ENCODE assay signal across 24 cellular contexts in the genomic region with DNA sequence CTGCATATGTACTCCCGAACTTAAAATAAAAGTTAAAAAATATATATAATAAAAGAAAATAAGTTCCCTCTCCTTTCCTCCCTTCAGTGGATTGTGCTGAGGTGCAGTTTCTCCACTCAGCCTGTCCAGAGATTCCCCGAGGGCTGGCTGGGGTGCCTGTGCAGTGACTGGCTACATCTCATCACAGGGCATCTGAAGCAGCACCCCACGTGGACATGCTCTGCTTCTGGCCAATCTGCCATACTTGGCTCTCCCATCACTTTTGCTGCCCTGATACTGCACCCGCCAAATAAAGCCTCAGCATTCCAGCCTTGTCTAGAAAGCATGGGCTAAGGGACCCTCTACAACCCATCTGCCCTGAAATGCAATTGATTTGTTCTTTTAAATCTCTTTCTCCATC.
"Had no signal": no experiment of that assay in that cellular context is flagged by ENCODE, and none has a peak within 500 bp of the region (broad histone marks: within the 10 kb centered on the region; RNA-seq: fewer than 3 reads in every experiment).

No MANE protein-coding gene starts in this region.

- H3K9me3 ChIP-seq: neutrophil, pancreas, psoas muscle, right lobe of liver, sigmoid colon, stomach, testis, tibial artery, transverse colon, upper lobe of right lung, uterus had no signal

- ATAC-seq: naive thymus-derived CD4-positive, alpha-beta T cell had no signal

- H3K27ac Mint-ChIP-seq: natural killer cell; nephron; stimulated activated effector memory CD8-positive, alpha-beta T cell treated with anti-CD3 and anti-CD28 coated beads, Interleukin-12 subunit alpha, Interleukin-12 subunit beta, amount 100 ng/mL, for 72 hours; stimulated activated naive B cell treated with anti-CD40 and anti-IgM and Interleukin-4, amounts not matched to agents 10 μg/mL and 1 μg/mL and 100 μg/mL, for 72 hours; stimulated activated naive CD8-positive, alpha-beta T cell treated with anti-CD3 and anti-CD28 coated beads, Interleukin-15, Interleukin-2, amounts not matched to agents 100 ng/mL and 50 ng/mL, for 24 hours had no signal

- DNase-seq: naive thymus-derived CD4-positive, alpha-beta T cell; natural killer cell; pancreas; psoas muscle; right cardiac atrium; right lobe of liver; sigmoid colon; stimulated activated CD4-positive, alpha-beta T cell treated with anti-CD3 and anti-CD28 coated beads, Interleukin-2, amount 100 ng/mL, for 24 hours; stimulated activated CD4-positive, alpha-beta T cell treated with anti-CD3 and anti-CD28 coated beads, Interleukin-2, amount 100 ng/mL, for 48 hours; stimulated activated CD4-positive, alpha-beta T cell treated with anti-CD3 and anti-CD28 coated beads, Interleukin-4, amount 100 ng/mL, for 24 hours; stimulated activated naive CD4-positive, alpha-beta T cell treated with Interleukin-2 at 50 U/mL for 16 hours; stomach; tibial artery; transverse colon; upper lobe of right lung; uterus had no signal

- H3K36me3 Mint-ChIP-seq: naive thymus-derived CD4-positive, alpha-beta T cell; natural killer cell; stimulated activated naive B cell treated with anti-CD40 and anti-IgM and Interleukin-4, amounts not matched to agents 10 μg/mL and 1 μg/mL and 100 μg/mL, for 72 hours; type B pancreatic cell had no signal

- H3K4me3 Mint-ChIP-seq: naive thymus-derived CD4-positive, alpha-beta T cell; natural killer cell; nephron; neural crest cell; stimulated activated effector memory CD8-positive, alpha-beta T cell treated with anti-CD3 and anti-CD28 coated beads, Interleukin-12 subunit alpha, Interleukin-12 subunit beta, amount 100 ng/mL, for 72 hours; stimulated activated naive B cell treated with anti-CD40 and anti-IgM and Interleukin-4, amounts not matched to agents 10 μg/mL and 1 μg/mL and 100 μg/mL, for 72 hours; stimulated activated naive CD8-positive, alpha-beta T cell treated with anti-CD3 and anti-CD28 coated beads, Interleukin-15, Interleukin-2, amounts not matched to agents 100 ng/mL and 50 ng/mL, for 24 hours; type B pancreatic cell had no signal

- H3K36me3 ChIP-seq: neutrophil, pancreas, right lobe of liver, sigmoid colon, stomach, tibial artery, transverse colon, upper lobe of right lung, uterus had no signal

- H3K4me1 ChIP-seq: uterus had no signal

- H3K4me3 ChIP-seq: pancreas, psoas muscle, right lobe of liver, sigmoid colon, stomach, testis, tibial artery, transverse colon, upper lobe of right lung, uterus had no signal

- H3K9me3 Mint-ChIP-seq: naive thymus-derived CD4-positive, alpha-beta T cell; natural killer cell; nephron; neural crest cell; stimulated activated effector memory CD8-positive, alpha-beta T cell treated with anti-CD3 and anti-CD28 coated beads, Interleukin-12 subunit alpha, Interleukin-12 subunit beta, amount 100 ng/mL, for 72 hours; stimulated activated naive B cell treated with anti-CD40 and anti-IgM and Interleukin-4, amounts not matched to agents 10 μg/mL and 1 μg/mL and 100 μg/mL, for 72 hours; stimulated activated naive CD8-positive, alpha-beta T cell treated with anti-CD3 and anti-CD28 coated beads, Interleukin-15, Interleukin-2, amounts not matched to agents 100 ng/mL and 50 ng/mL, for 24 hours; type B pancreatic cell had no signal

- H3K27me3 Mint-ChIP-seq: stimulated activated naive CD8-positive, alpha-beta T cell treated with anti-CD3 and anti-CD28 coated beads, Interleukin-15, Interleukin-2, amounts not matched to agents 100 ng/mL and 50 ng/mL, for 24 hours; type B pancreatic cell had no signal

- H3K27ac ChIP-seq: neutrophil, pancreas, psoas muscle, right lobe of liver, sigmoid colon, stomach, testis, tibial artery, transverse colon, upper lobe of right lung, uterus had no signal

- H3K27me3 ChIP-seq: neutrophil, pancreas, right lobe of liver, sigmoid colon, stomach, testis, tibial artery, transverse colon, upper lobe of right lung, uterus had no signal
